Comparison of ENCODE assay signal across 20 cellular contexts in genomic region chr18:2697184-2697583, GRCh38.
"Had no signal": no experiment of that assay in that cellular context is flagged by ENCODE, and none has a peak within 500 bp of the region (broad histone marks: within the 10 kb centered on the region; RNA-seq: fewer than 3 reads in every experiment).

No MANE protein-coding gene starts in this region.

- FAIRE-seq: urothelium cell line had no signal

- H3K4me3 ChIP-seq: ascending aorta, coronary artery, gastrocnemius medialis, heart right ventricle, left ventricle myocardium inferior, prostate gland, right atrium auricular region, tibial nerve had no signal

- H3K27me3 ChIP-seq: ascending aorta, gastrocnemius medialis, heart right ventricle, right atrium auricular region, tibial nerve had no signal

- H3K4me1 ChIP-seq: ascending aorta, gastrocnemius medialis, prostate gland, right atrium auricular region had no signal

- DNase-seq: activated CD4-positive, alpha-beta T cell treated with anti-CD3 and anti-CD28 coated beads, Interleukin-2, amount 50 U/mL, for 4 hours; activated CD4-positive, CD25-positive, alpha-beta regulatory T cell treated with anti-CD3 and anti-CD28 coated beads, Interleukin-2, amount 50 U/mL, for 72 hours; effector CD4-positive, alpha-beta T cell; gastrocnemius medialis; heart right ventricle; kidney glomerular epithelial cell; left ventricle myocardium inferior; mammary epithelial cell; stimulated activated CD4-positive, alpha-beta T cell treated with anti-CD3 and anti-CD28 coated beads, Interleukin-12 subunit alpha, Interleukin-12 subunit beta, amount 100 ng/mL, for 4 hours; stimulated activated CD4-positive, alpha-beta T cell treated with anti-CD3 and anti-CD28 coated beads, Interleukin-1b, Interleukin-23, amount 100 ng/mL, for 48 hours; stimulated activated CD8-positive, alpha-beta memory T cell treated with anti-CD3 and anti-CD28 coated beads, Interleukin-4, amount 100 ng/mL, for 48 hours; stimulated activated naive CD4-positive, alpha-beta T cell treated with Interleukin-2 at 50 U/mL for 16 hours had no signal

- H3K27ac ChIP-seq: ascending aorta, coronary artery, gastrocnemius medialis, heart right ventricle, left ventricle myocardium inferior, prostate gland, right atrium auricular region, tibial nerve, VCaP had no signal

- ATAC-seq: esophagus mucosa, gastrocnemius medialis, heart right ventricle had no signal

- H3K36me3 ChIP-seq: prostate gland had no signal

- H3K9me3 ChIP-seq: ascending aorta, gastrocnemius medialis, heart right ventricle, left ventricle myocardium inferior, prostate gland, right atrium auricular region, tibial nerve had no signal
